10 cellular contexts compared by ENCODE assay signal in the genomic region with DNA sequence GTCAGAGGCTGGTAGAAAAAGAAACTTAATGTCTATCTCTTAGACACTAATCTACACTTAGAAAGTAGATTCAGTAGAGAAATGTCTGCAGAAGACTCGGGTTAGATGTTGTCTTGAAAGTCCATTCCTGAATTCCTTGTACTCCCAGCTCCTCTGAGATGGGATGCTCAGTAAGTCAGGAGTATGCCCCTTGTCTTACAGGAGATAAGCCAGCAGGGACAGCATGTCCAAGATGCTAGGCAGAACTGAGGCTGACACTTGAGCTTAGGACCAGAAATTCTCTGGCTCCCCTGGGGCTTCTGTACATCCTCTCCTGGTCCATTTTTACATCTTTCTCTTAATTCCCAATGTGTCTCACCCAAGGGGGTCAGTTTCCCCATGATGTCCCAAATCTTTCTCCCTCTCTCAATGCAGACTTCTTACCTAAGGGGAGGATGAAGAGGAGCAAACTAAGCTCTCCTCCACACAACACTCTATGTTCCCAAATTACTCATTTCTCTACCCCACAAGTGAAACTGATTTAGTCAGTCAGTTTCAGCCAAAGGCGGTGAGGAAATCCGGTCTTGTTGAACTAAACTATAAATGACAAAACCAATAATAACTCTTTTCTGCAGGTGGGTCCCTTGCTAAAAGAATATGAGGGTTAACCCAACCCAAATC.
A peak's percentile ranks its signal among the peaks of the same experiment; 100 is the strongest.
DNase-seq lines count a peak whose midpoint lies in the region; ATAC-seq and TF ChIP-seq lines count a peak whose summit lies in the region.
"Had no signal": no experiment of that assay in that cellular context is flagged by ENCODE, and none has a peak within 500 bp of the region (broad histone marks: within the 10 kb centered on the region; RNA-seq: fewer than 3 reads in every experiment).

No MANE protein-coding gene starts in this region.

- H3K9me3 ChIP-seq in WERI-Rb-1 (ENCODE audit: severe bottlenecking): no peaks in the 10 kb centered on the region
- H3K9me3 ChIP-seq: pancreas had no signal

- ATAC-seq in GM18870 (IDR thresholded peaks at IDR 0.05; ENCODE audit: unreplicated experiment) (peak; percentile 78), HG02642 (IDR thresholded peaks at IDR 0.05; ENCODE audit: poor library complexity, unreplicated experiment) (peak; percentile 68)
- peak; percentile 59 for ATAC-seq in effector memory CD8-positive, alpha-beta T cell (replicated peaks)

- H3K4me3 ChIP-seq in WERI-Rb-1 (ENCODE audit: low read depth, low read length): no peak overlapping the region
- H3K4me3 ChIP-seq: pancreas had no signal

- no peak overlapping the region for H3K27ac ChIP-seq in WERI-Rb-1
- H3K27ac ChIP-seq: pancreas, VCaP had no signal

- H3K36me3 ChIP-seq in WERI-Rb-1: no peaks in the 10 kb centered on the region
- H3K36me3 ChIP-seq: pancreas had no signal

- H3K27me3 ChIP-seq in WERI-Rb-1 (ENCODE audit: insufficient read depth, low read depth, severe bottlenecking): peaks cover 2% of the 10 kb centered on the region

- H3K9me3 Mint-ChIP-seq in effector memory CD8-positive, alpha-beta T cell: no peaks in the 10 kb centered on the region

- H3K27me3 Mint-ChIP-seq in effector memory CD8-positive, alpha-beta T cell: no peaks in the 10 kb centered on the region

- DNase-seq in OCI-M1 (lab: John Stamatoyannopoulos, UW) (peak; percentile 53), WERI-Rb-1 (no peak), mucosa of gallbladder (ENCODE audit: low spot score) (no peak), NCI-H1694 treated with DMSO at 0.1 percent for 48 hours (lab: John Stamatoyannopoulos, UW) (no peak), NCI-H2227 (lab: John Stamatoyannopoulos, UW; ENCODE audit: unreplicated experiment) (no peak)
- DNase-seq in effector memory CD8-positive, alpha-beta T cell: no peak
- DNase-seq: pancreas had no signal

- peak overlapping the region; percentile 90 to 91 for H3K27ac Mint-ChIP-seq in effector memory CD8-positive, alpha-beta T cell

- peaks cover 12% of the 10 kb centered on the region for H3K36me3 Mint-ChIP-seq in effector memory CD8-positive, alpha-beta T cell (ENCODE audit: insufficient read depth)

- peak overlapping the region; percentile 61 to 74 for H3K4me3 Mint-ChIP-seq in effector memory CD8-positive, alpha-beta T cell

- TF ChIP-seq CTCF in WERI-Rb-1 (IDR thresholded peaks at IDR 0.05; ENCODE audit: low read depth, low read length): no peak

- peaks cover 30 to 53% of the 10 kb centered on the region in 2 donors for H3K4me1 Mint-ChIP-seq in effector memory CD8-positive, alpha-beta T cell (ENCODE audit: low read depth in 2 of 2)
